Comparison of ENCODE assay signal across 1 cellular context in genomic region chr12:132303853-132304373, GRCh38. TPM values are rescaled to one million over a fixed set of nuclear protein-coding genes. Genes with fewer than 3 reads are reported as not detected.
"Had no signal": no experiment of that assay in that cellular context is flagged by ENCODE, and none has a peak within 500 bp of the region (broad histone marks: within the 10 kb centered on the region; RNA-seq: fewer than 3 reads in every experiment).

No MANE protein-coding gene starts in this region.

RNA-seq across cellular contexts. Expression of gene GALNT9, which starts 25.5 kb away (rescaled TPM):
- total RNA-seq: GM12878 had no signal
